Comparison of ENCODE assay signal across 12 cellular contexts in genomic region chr17:62718420-62718819, GRCh38.
DNase-seq lines count a peak whose midpoint lies in the region; ATAC-seq, FAIRE-seq and TF ChIP-seq lines count a peak whose summit lies in the region.
"Had no signal": no experiment of that assay in that cellular context is flagged by ENCODE, and none has a peak within 500 bp of the region (broad histone marks: within the 10 kb centered on the region; RNA-seq: fewer than 3 reads in every experiment).

No MANE protein-coding gene starts in this region.

- no peak for ATAC-seq in GM21528 (IDR thresholded peaks at IDR 0.05; ENCODE audit: low FRiP score, unreplicated experiment)
- ATAC-seq: left lobe of liver had no signal

- no peak overlapping the region for H2AFZ ChIP-seq in fibroblast of lung (ENCODE audit: low read length)

- H3K9me3 Mint-ChIP-seq in MCF 10A (ENCODE audit: unreplicated experiment): no peaks in the 10 kb centered on the region

- no peaks in the 10 kb centered on the region for H3K9me3 ChIP-seq in breast epithelium
- H3K9me3 ChIP-seq in fibroblast of lung (ENCODE audit: control insufficient read depth, insufficient read depth, low read depth, low read length): no peaks in the 10 kb centered on the region
- no peaks in the 10 kb centered on the region for H3K9me3 ChIP-seq in esophagus muscularis mucosa
- H3K9me3 ChIP-seq: esophagus squamous epithelium had no signal

- no peak overlapping the region for H3K9ac ChIP-seq in fibroblast of lung (ENCODE audit: insufficient read depth, low read length)

- H3K27ac ChIP-seq in breast epithelium: no peak overlapping the region
- H3K27ac ChIP-seq in fibroblast of lung (ENCODE audit: insufficient read depth, low read length): no peak overlapping the region
- no peak overlapping the region for H3K27ac ChIP-seq in esophagus muscularis mucosa (replicated peaks in 1 of 4)
- H3K27ac ChIP-seq: esophagus squamous epithelium had no signal

- no peak overlapping the region for H3K4me3 Mint-ChIP-seq in MCF 10A (ENCODE audit: unreplicated experiment)

- no peak overlapping the region for H3K27ac Mint-ChIP-seq in MCF 10A (ENCODE audit: low read depth, unreplicated experiment)

- H3K4me1 Mint-ChIP-seq in MCF 10A (ENCODE audit: insufficient read depth, unreplicated experiment): peaks cover 34% of the 10 kb centered on the region

- TF ChIP-seq EP300 in esophagus muscularis mucosa (IDR thresholded peaks at IDR 0.05): no peak

- TF ChIP-seq CTCF in MCF 10A (IDR thresholded peaks at IDR 0.05; ENCODE audit: unreplicated experiment): no peak
- no peak for TF ChIP-seq CTCF in breast epithelium (IDR thresholded peaks at IDR 0.05)
- no peak for TF ChIP-seq CTCF in fibroblast of lung (conservative IDR thresholded peaks at IDR 0.05 in 1 of 2, IDR thresholded peaks at IDR 0.05 in 1 of 2; ENCODE audit: low read depth in 1 of 2, low read length in 2 of 2)
- TF ChIP-seq CTCF in esophagus muscularis mucosa (IDR thresholded peaks at IDR 0.05): no peak

- H3K36me3 Mint-ChIP-seq in MCF 10A (ENCODE audit: insufficient read depth, unreplicated experiment): no peaks in the 10 kb centered on the region

- H3K4me3 ChIP-seq in breast epithelium: no peak overlapping the region
- no peak overlapping the region for H3K4me3 ChIP-seq in fibroblast of lung (replicated peaks in 1 of 4; ENCODE audit: control extremely low read depth in 1 of 4, insufficient read depth in 1 of 4, low read depth in 3 of 4, low read length in 4 of 4)
- H3K4me3 ChIP-seq in esophagus muscularis mucosa: no peak overlapping the region
- H3K4me3 ChIP-seq: esophagus squamous epithelium had no signal

- 75% methylated on average over 11 of the region's 11 CpGs for WGBS in esophagus muscularis mucosa

- H3K36me3 ChIP-seq in breast epithelium: no peaks in the 10 kb centered on the region
- H3K36me3 ChIP-seq in fibroblast of lung (ENCODE audit: control insufficient read depth, insufficient read depth, low read length): no peaks in the 10 kb centered on the region
- H3K36me3 ChIP-seq in esophagus muscularis mucosa: no peaks in the 10 kb centered on the region
- H3K36me3 ChIP-seq: esophagus squamous epithelium had no signal

- TF ChIP-seq POLR2A in breast epithelium (IDR thresholded peaks at IDR 0.05) (no peak), esophagus muscularis mucosa (IDR thresholded peaks at IDR 0.05; ENCODE audit: low read depth) (no peak)

- POLR2A ChIA-PET in MCF 10A (lab: Yijun Ruan, JAX): no interaction called here

- no peak overlapping the region for H3K4me2 ChIP-seq in fibroblast of lung (ENCODE audit: extremely low read depth, insufficient read depth, low read length)

- peak; percentile 78 for FAIRE-seq in RCC 7860 (lab: Jason Lieb, UNC)
- FAIRE-seq: small intestine had no signal

- H3K79me2 ChIP-seq in fibroblast of lung (ENCODE audit: control insufficient read depth, insufficient read depth, low read length): no peaks in the 10 kb centered on the region

- BruUV-seq in MCF 10A (replicated peaks; lab: Mats Ljungman, UMichigan): no TSS peak

- intact Hi-C loops in MCF 10A (cut with micrococcal nuclease): no loop called here
- intact Hi-C loops in breast epithelium (cut with DNase I; ENCODE audit: low total_unique reads): no loop called here
- intact Hi-C loops in esophagus muscularis mucosa (cut with DNase I): no loop called here

- no peaks in the 10 kb centered on the region for H3K27me3 ChIP-seq in breast epithelium
- no peaks in the 10 kb centered on the region for H3K27me3 ChIP-seq in fibroblast of lung (ENCODE audit: control insufficient read depth, insufficient read depth, low read length)
- peaks cover 0 to 5% (median 0%) of the 10 kb centered on the region in 4 donors for H3K27me3 ChIP-seq in esophagus muscularis mucosa
- H3K27me3 ChIP-seq: esophagus squamous epithelium had no signal

- DNase-seq in MCF 10A (ENCODE audit: unreplicated experiment) (peak; percentile 42), breast epithelium (ENCODE audit: low spot score in 2 of 2) (no peak), RCC 7860 (ENCODE audit: low spot score) (peak; percentile 78), fibroblast of lung (ENCODE audit: low read depth in 2 of 2) (peak; percentile 45 to 86), inferior parietal cortex (ENCODE audit: extremely low spot score) (no peak), esophagus muscularis mucosa (ENCODE audit: extremely low spot score) (no peak)
- DNase-seq in stimulated activated CD8-positive, alpha-beta memory T cell treated with anti-CD3 and anti-CD28 coated beads, Interleukin-4, amount 100 ng/mL, for 24 hours (ENCODE audit: low read depth): peak; percentile 9
- DNase-seq: esophagus squamous epithelium, NCI-H146, small intestine had no signal

- H3K4me1 ChIP-seq in breast epithelium (no peaks in the 10 kb centered on the region), fibroblast of lung (ENCODE audit: control insufficient read depth, extremely low read depth, insufficient read depth, low read length) (peaks cover 8% of the 10 kb centered on the region), esophagus muscularis mucosa (no peaks in the 10 kb centered on the region)
- H3K4me1 ChIP-seq: esophagus squamous epithelium had no signal

- H3K27me3 Mint-ChIP-seq in MCF 10A (ENCODE audit: insufficient read depth, unreplicated experiment): no peaks in the 10 kb centered on the region

- CTCF ChIA-PET in MCF 10A (lab: Yijun Ruan, JAX): no interaction called here

- no peaks in the 10 kb centered on the region for H4K20me1 ChIP-seq in fibroblast of lung (ENCODE audit: control insufficient read depth, extremely low read depth, insufficient read depth, low read length)

Comparison
In these comparisons a context has a peak if more than half of its experiments do, and no peak if none do; other contexts are left out.
1. DNase-seq: peak in MCF 10A (single experiment), RCC 7860 (single experiment), fibroblast of lung (2 of 2) and stimulated activated CD8-positive, alpha-beta memory T cell treated with anti-CD3 and anti-CD28 coated beads, Interleukin-4, amount 100 ng/mL, for 24 hours (single experiment); none in breast epithelium (0 of 2), inferior parietal cortex (single experiment) and esophagus muscularis mucosa (single experiment).